Comparison of ENCODE assay signal across 2 cellular contexts in genomic region chr1:151131832-151132675, GRCh38.
TF ChIP-seq lines count a peak whose summit lies in the region.

No MANE protein-coding gene starts in this region.

TF ChIP-seq in SK-N-SH, 30 proteins besides CTCF, POLR2A, EP300 and RAD21 (continued from another document):
- TF ChIP-seq FOXM1 (IDR thresholded peaks at IDR 0.05; ENCODE audit: low read depth) (no peak), ELF1 (IDR thresholded peaks at IDR 0.05) (no peak), MXI1 (IDR thresholded peaks at IDR 0.05; ENCODE audit: low read depth, low read length) (no peak), MAX (IDR thresholded peaks at IDR 0.05; ENCODE audit: low read depth) (no peak), IRF3 (IDR thresholded peaks at IDR 0.05; ENCODE audit: low read depth, low read length) (no peak), SMC3 (IDR thresholded peaks at IDR 0.05; ENCODE audit: low read depth, low read length) (no peak), NFIC (IDR thresholded peaks at IDR 0.05; ENCODE audit: borderline replicate concordance) (no peak), GABPA (IDR thresholded peaks at IDR 0.05; ENCODE audit: low read depth) (no peak), YY1 (IDR thresholded peaks at IDR 0.05; ENCODE audit: low read depth) (no peak), POLR2AphosphoS5 (IDR thresholded peaks at IDR 0.05; ENCODE audit: low read depth, low read length) (no peak), ZBTB33 (IDR thresholded peaks at IDR 0.05; ENCODE audit: borderline replicate concordance, low read depth) (no peak), PBX3 (IDR thresholded peaks at IDR 0.05) (no peak), TEAD4 (IDR thresholded peaks at IDR 0.05; ENCODE audit: borderline replicate concordance, insufficient read depth) (no peak), TAF1 (IDR thresholded peaks at IDR 0.05; ENCODE audit: borderline replicate concordance, low read depth, low read length) (no peak)

TF ChIP-seq in SK-N-SH treated with all-trans-retinoic acid at 6 μM for 48 hours, 23 proteins besides CTCF, POLR2A, EP300 and RAD21 (continued from another document):
- TF ChIP-seq CSRNP3 (CRISPR knock-in tag; IDR thresholded peaks at IDR 0.05): no peak
